Comparison of ENCODE assay signal across 8 cellular contexts in the genomic region with DNA sequence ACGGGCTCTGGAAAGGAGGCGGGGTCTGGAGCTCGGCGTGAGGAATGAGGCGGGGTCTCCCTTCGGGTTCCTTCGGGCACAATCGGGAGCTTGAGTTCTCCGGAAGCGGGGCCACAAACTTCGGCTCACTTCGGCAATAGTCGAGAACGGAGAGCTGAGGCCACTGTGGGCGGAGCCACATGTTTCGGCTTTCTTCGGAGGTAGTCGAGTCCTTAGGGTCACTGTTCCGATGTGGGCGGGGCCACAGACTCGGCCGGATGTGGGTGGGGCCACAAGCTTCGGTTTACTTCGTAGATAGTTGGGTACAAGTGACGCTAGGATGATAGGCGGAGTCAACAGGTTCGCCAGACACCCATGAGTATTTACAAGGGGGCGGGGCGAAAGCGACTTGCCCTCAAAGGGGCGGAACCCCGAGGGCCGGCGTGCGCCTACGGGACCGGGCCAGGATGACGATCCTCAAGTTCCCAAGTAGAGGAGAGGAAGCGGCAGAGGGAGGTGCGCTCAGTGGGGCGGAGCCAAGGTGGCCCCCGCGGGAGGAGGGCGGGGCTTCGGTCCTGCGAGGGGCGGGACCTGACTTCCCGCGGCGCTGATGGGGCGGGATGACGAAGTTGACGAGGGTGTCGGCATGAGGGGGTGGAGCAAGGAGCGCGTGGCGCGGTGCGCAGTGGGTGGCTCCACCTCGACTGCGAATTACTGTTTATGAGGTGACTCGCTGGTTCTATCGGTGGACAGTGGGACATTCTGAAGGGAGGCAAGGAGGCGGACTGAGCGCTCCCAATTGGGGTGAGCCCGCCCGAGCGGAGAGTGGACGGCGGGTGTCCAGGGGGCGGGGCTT.
A peak's percentile ranks its signal among the peaks of the same experiment; 100 is the strongest.
DNase-seq lines count a peak whose midpoint lies in the region; ATAC-seq, FAIRE-seq and TF ChIP-seq lines count a peak whose summit lies in the region.

No MANE protein-coding gene starts in this region.

- no peaks in the 10 kb centered on the region for H3K9me2 ChIP-seq in MM.1S (replicated peaks; ENCODE audit: insufficient read depth, low read length)

- peaks cover 36% of the 10 kb centered on the region for H3K36me3 Mint-ChIP-seq in nephron (ENCODE audit: low read depth)

- TF ChIP-seq CTCF in MM.1S (IDR thresholded peaks at IDR 0.05; ENCODE audit: low read length), result no peak
- no peak for TF ChIP-seq CTCF in nephron (IDR thresholded peaks at IDR 0.05; ENCODE audit: unreplicated experiment in 3 of 3)

- H3K4me1 ChIP-seq in MM.1S (ENCODE audit: low read length), result peaks cover 14% of the 10 kb centered on the region

- no peaks in the 10 kb centered on the region for H4K20me1 ChIP-seq in MM.1S (ENCODE audit: insufficient read depth, low read length)

- peak; percentile 100 for FAIRE-seq in G401.6 (lab: Jason Lieb, UNC)

- H3K27me3 Mint-ChIP-seq in nephron (ENCODE audit: low read depth), result peaks cover 3% of the 10 kb centered on the region

- H3K4me3 Mint-ChIP-seq in nephron, result peak overlapping the region; percentile 91 to 97 (median 92)

- H3K4me2 ChIP-seq in MM.1S (ENCODE audit: low read depth, low read length), result peak overlapping the region; percentile 71; the same call in 1 of the 2 replicates

- H3K27ac Mint-ChIP-seq in nephron, result peak overlapping the region; percentile 96 to 99 (median 99)

- peak overlapping the region; percentile 73 for H2AFZ ChIP-seq in MM.1S (ENCODE audit: low read length)

- H3F3A ChIP-seq in MM.1S (ENCODE audit: insufficient read depth, low read length), result no peaks in the 10 kb centered on the region

- H3K9me3 Mint-ChIP-seq in nephron, result no peaks in the 10 kb centered on the region

- H3K36me3 ChIP-seq in MM.1S (replicated peaks; ENCODE audit: insufficient read depth, low read length), result no peaks in the 10 kb centered on the region

- no peaks in the 10 kb centered on the region for H3K9me3 ChIP-seq in MM.1S (replicated peaks; ENCODE audit: insufficient read depth, low read length)

- peak; percentile 99 for DNase-seq in HCEC 1CT
- peak; percentile 100 for DNase-seq in MM.1S
- peak; percentile 97 for DNase-seq in SHP77 treated with DMSO at 0.1 percent for 48 hours (lab: John Stamatoyannopoulos, UW)
- peak; percentile 100 for DNase-seq in activated gamma-delta T cell treated with Interleukin-2 at 50 U/mL for 16 hours
- DNase-seq in fibroblast of the conjunctiva (ENCODE audit: low read depth), result peak; percentile 100
- peak; percentile 100 for DNase-seq in stimulated activated naive CD8-positive, alpha-beta T cell treated with anti-CD3 and anti-CD28 coated beads, Interleukin-15, Interleukin-2, amounts not matched to agents 100 U/mL and 50 U/mL, for 24 hours

- H3K4me1 Mint-ChIP-seq in nephron, result peaks cover 26% of the 10 kb centered on the region

- H3K4me3 ChIP-seq in MM.1S (ENCODE audit: low read length), result peak overlapping the region; percentile 79

- ATAC-seq in stimulated activated naive CD8-positive, alpha-beta T cell treated with anti-CD3 and anti-CD28 coated beads, Interleukin-15, Interleukin-2, amounts not matched to agents 100 U/mL and 50 U/mL, for 24 hours, result peak; percentile 67

- peak overlapping the region; percentile 94 for H3K27ac ChIP-seq in MM.1S (ENCODE audit: low read length)

- H3K79me2 ChIP-seq in MM.1S (ENCODE audit: low read length), result peaks cover 30% of the 10 kb centered on the region

- peak overlapping the region; percentile 92 for H3K9ac ChIP-seq in MM.1S (ENCODE audit: low read length)

- H3K27me3 ChIP-seq in MM.1S (replicated peaks; ENCODE audit: insufficient read depth, low read length), result no peaks in the 10 kb centered on the region

Comparison
In these comparisons a context has a peak if more than half of its experiments do, and no peak if none do; other contexts are left out.
1. Peak in every context shown above with its lines: DNase-seq, ATAC-seq, H3K4me3 ChIP-seq and H3K27ac ChIP-seq.